ENCODE assay signal across 8 cellular contexts in genomic region chr13:44879452-44880058, GRCh38.
DNase-seq lines count a peak whose midpoint lies in the region; ATAC-seq, FAIRE-seq and TF ChIP-seq lines count a peak whose summit lies in the region.

No MANE protein-coding gene starts in this region.

- TF ChIP-seq CTCF in esophagus squamous epithelium (IDR thresholded peaks at IDR 0.05) = peak in 5 of 6 experiments; percentile 18 to 60 (median 22)

- CTCF ChIA-PET in CD4-positive, alpha-beta memory T cell (lab: Charles Lee; ENCODE audit: partially characterized antibody) = interaction anchor here (1.2 kb wide), 1 partner anchor 404 kb away, joined by 3 read pairs; no protein-coding TSS in a partner anchor

- H3K36me3 Mint-ChIP-seq in CD4-positive, alpha-beta memory T cell = no peaks in the 10 kb centered on the region

- intact Hi-C loops in esophagus squamous epithelium (cut with DNase I) = no loop called here
- intact Hi-C loops in CD4-positive, alpha-beta memory T cell (cut with micrococcal nuclease) = loop anchor here (1.0 kb wide), 1 partner anchor 396 kb away; no protein-coding TSS in a partner anchor

- ATAC-seq in stimulated activated naive CD8-positive, alpha-beta T cell treated with anti-CD3 and anti-CD28 coated beads, Interleukin-15, amount 100 ng/mL, for 72 hours = peak; percentile 26
- ATAC-seq in stimulated activated naive CD8-positive, alpha-beta T cell treated with anti-CD3 and anti-CD28 coated beads, Interleukin-15, Interleukin-2, amounts not matched to agents 100 U/mL and 50 U/mL, for 24 hours = no peak

- peaks cover 8% of the 10 kb centered on the region for H3K4me1 Mint-ChIP-seq in stimulated activated naive CD8-positive, alpha-beta T cell treated with anti-CD3 and anti-CD28 coated beads, Interleukin-15, amount 100 ng/mL, for 72 hours
- H3K4me1 Mint-ChIP-seq in CD4-positive, alpha-beta memory T cell = no peaks in the 10 kb centered on the region

- POLR2A ChIA-PET in CD4-positive, alpha-beta memory T cell (lab: Charles Lee; ENCODE audit: partially characterized antibody) = no interaction called here

- H3K9me3 ChIP-seq in esophagus squamous epithelium (peaks cover 0 to 5% (median 0%) of the 10 kb centered on the region in 3 donors), small intestine (ENCODE audit: control insufficient read depth, low read depth) (no peaks in the 10 kb centered on the region)
- no peaks in the 10 kb centered on the region for H3K9me3 ChIP-seq in CD4-positive, alpha-beta memory T cell (ENCODE audit: control insufficient read depth in 1 of 2, low read length in 2 of 2)

- FAIRE-seq in small intestine (lab: Jason Lieb, UNC) (no peak), H54 (lab: Jason Lieb, UNC) (no peak)

- no peak overlapping the region for H3K27ac ChIP-seq in esophagus squamous epithelium
- H3K27ac ChIP-seq in small intestine (ENCODE audit: low read depth in 1 of 2, low read length in 1 of 2) = no peak overlapping the region
- H3K27ac ChIP-seq in CD4-positive, alpha-beta memory T cell (ENCODE audit: low read depth, low read length) = no peak overlapping the region

- peak in 1 of 2 donors; percentile 16 for DNase-seq in stimulated activated naive CD8-positive, alpha-beta T cell treated with anti-CD3 and anti-CD28 coated beads, Interleukin-15, amount 100 ng/mL, for 72 hours
- no peak for DNase-seq in stimulated activated naive CD8-positive, alpha-beta T cell treated with anti-CD3 and anti-CD28 coated beads, Interleukin-15, Interleukin-2, amounts not matched to agents 100 U/mL and 50 U/mL, for 24 hours
- peak; percentile 60 for DNase-seq in OCI-M1 (lab: John Stamatoyannopoulos, UW)
- no peak for DNase-seq in esophagus squamous epithelium (lab: John Stamatoyannopoulos, UW)
- DNase-seq in small intestine = peak; percentile 63
- DNase-seq in H54 (ENCODE audit: insufficient read length, low spot score) = no peak
- no peak for DNase-seq in CD4-positive, alpha-beta memory T cell
- no peak for DNase-seq in activated gamma-delta T cell (lab: John Stamatoyannopoulos, UW)

- 72 to 85% methylated on average over 5 of the region's 5 CpGs for WGBS in esophagus squamous epithelium, 2 donors
- WGBS in small intestine, 3 donors = 82 to 91% (median 87%) methylated on average over 5 of the region's 5 CpGs

- no peak overlapping the region for H3K4me3 Mint-ChIP-seq in stimulated activated naive CD8-positive, alpha-beta T cell treated with anti-CD3 and anti-CD28 coated beads, Interleukin-15, amount 100 ng/mL, for 72 hours
- no peak overlapping the region for H3K4me3 Mint-ChIP-seq in CD4-positive, alpha-beta memory T cell

- H3K36me3 ChIP-seq in esophagus squamous epithelium (no peaks in the 10 kb centered on the region), small intestine (ENCODE audit: control insufficient read depth in 2 of 2, insufficient read depth in 2 of 2, low read length in 2 of 2) (no peaks in the 10 kb centered on the region)
- no peaks in the 10 kb centered on the region for H3K36me3 ChIP-seq in CD4-positive, alpha-beta memory T cell (ENCODE audit: insufficient read depth, low read length)

- H3K27me3 ChIP-seq in esophagus squamous epithelium (no peaks in the 10 kb centered on the region), small intestine (ENCODE audit: control insufficient read depth in 2 of 2, insufficient read depth in 2 of 2, low read length in 2 of 2) (no peaks in the 10 kb centered on the region)
- no peaks in the 10 kb centered on the region for H3K27me3 ChIP-seq in CD4-positive, alpha-beta memory T cell (ENCODE audit: insufficient read depth, low read length)

- H3K4me3 ChIP-seq in esophagus squamous epithelium (no peak overlapping the region), small intestine (ENCODE audit: low read depth in 1 of 2, low read length in 2 of 2) (no peak overlapping the region)
- H3K4me3 ChIP-seq in CD4-positive, alpha-beta memory T cell (ENCODE audit: low read length in 2 of 2) = no peak overlapping the region

- peaks cover 0 to 8% of the 10 kb centered on the region in 2 donors for H3K9me3 Mint-ChIP-seq in stimulated activated naive CD8-positive, alpha-beta T cell treated with anti-CD3 and anti-CD28 coated beads, Interleukin-15, amount 100 ng/mL, for 72 hours
- H3K9me3 Mint-ChIP-seq in CD4-positive, alpha-beta memory T cell = peaks cover 0 to 8% (median 4%) of the 10 kb centered on the region in 8 donors

- TF ChIP-seq POLR2A in esophagus squamous epithelium (IDR thresholded peaks at IDR 0.05) (no peak), H54 (IDR thresholded peaks at IDR 0.05; ENCODE audit: low read depth, low read length) (no peak)

- H3K4me1 ChIP-seq in esophagus squamous epithelium (no peaks in the 10 kb centered on the region), small intestine (ENCODE audit: control insufficient read depth in 2 of 2, insufficient read depth in 1 of 2, low read depth in 1 of 2, low read length in 1 of 2) (no peaks in the 10 kb centered on the region)
- no peaks in the 10 kb centered on the region for H3K4me1 ChIP-seq in CD4-positive, alpha-beta memory T cell (ENCODE audit: insufficient read depth, low read length)

- H3K27me3 Mint-ChIP-seq in stimulated activated naive CD8-positive, alpha-beta T cell treated with anti-CD3 and anti-CD28 coated beads, Interleukin-15, amount 100 ng/mL, for 72 hours = peaks cover 18% of the 10 kb centered on the region
- H3K27me3 Mint-ChIP-seq in CD4-positive, alpha-beta memory T cell = peaks cover 3 to 6% of the 10 kb centered on the region in 2 donors

- no peak overlapping the region for H3K27ac Mint-ChIP-seq in stimulated activated naive CD8-positive, alpha-beta T cell treated with anti-CD3 and anti-CD28 coated beads, Interleukin-15, amount 100 ng/mL, for 72 hours
- H3K27ac Mint-ChIP-seq in CD4-positive, alpha-beta memory T cell = peak overlapping the region in 2 of 7 donors; percentile 30 to 58

Comparison
In these comparisons a context has a peak if more than half of its experiments do, and no peak if none do; other contexts are left out.
1. DNase-seq: peak in OCI-M1 (single experiment) and small intestine (single experiment); none in stimulated activated naive CD8-positive, alpha-beta T cell treated with anti-CD3 and anti-CD28 coated beads, Interleukin-15, Interleukin-2, amounts not matched to agents 100 U/mL and 50 U/mL, for 24 hours (single experiment), esophagus squamous epithelium (single experiment), H54 (single experiment), CD4-positive, alpha-beta memory T cell (0 of 5) and activated gamma-delta T cell (single experiment).